In genomic region chr3:101635954-101636798, GRCh38 we compare ENCODE assay signal across 9 cellular contexts. TPM values are rescaled to one million over a fixed set of nuclear protein-coding genes. Genes with fewer than 3 reads are reported as not detected.
DNase-seq lines count a peak whose midpoint lies in the region; ATAC-seq, FAIRE-seq and TF ChIP-seq lines count a peak whose summit lies in the region.
"Had no signal": no experiment of that assay in that cellular context is flagged by ENCODE, and none has a peak within 500 bp of the region (broad histone marks: within the 10 kb centered on the region; RNA-seq: fewer than 3 reads in every experiment).

No MANE protein-coding gene starts in this region.

- no peaks in the 10 kb centered on the region for H3K27me3 ChIP-seq in CD4-positive, CD25-positive, alpha-beta regulatory T cell (ENCODE audit: control insufficient read depth, insufficient read depth, low read length)

- H3K4me2 ChIP-seq in OCI-LY7 (ENCODE audit: low read length), result no peak overlapping the region

- H3K27me3 Mint-ChIP-seq in CD4-positive, CD25-positive, alpha-beta regulatory T cell, result no peaks in the 10 kb centered on the region

- CTCF ChIA-PET in OCI-LY7 (lab: Charles Lee; ENCODE audit: unreplicated experiment), result no interaction called here

- H3K79me2 ChIP-seq in OCI-LY7 (ENCODE audit: insufficient read depth, low read depth, low read length), result no peaks in the 10 kb centered on the region

- H3K27ac Mint-ChIP-seq in CD4-positive, CD25-positive, alpha-beta regulatory T cell, result peak overlapping the region in 2 of 3 donors; percentile 20 to 54
- H3K27ac Mint-ChIP-seq: T-helper 1 cell treated with Interleukin-12 subunit alpha and Interleukin-12 subunit beta and Interleukin-4 antibody, amounts not matched to agents 30 μg/mL and 1 μg/mL, for 36 hours had no signal

- POLR2A ChIA-PET in OCI-LY7 (lab: Charles Lee), result interaction anchor here (0.6 kb wide), 1 partner anchor 17 kb away, joined by 3 read pairs; no protein-coding TSS in a partner anchor

- FAIRE-seq in GM19239 (lab: Jason Lieb, UNC), result peak; percentile 8
- FAIRE-seq in urothelium cell line (lab: Jason Lieb, UNC), result no peak

- no peaks in the 10 kb centered on the region for H3K4me1 ChIP-seq in CD4-positive, CD25-positive, alpha-beta regulatory T cell (ENCODE audit: control insufficient read depth, insufficient read depth, low read length, poor library complexity, severe bottlenecking)
- H3K4me1 ChIP-seq in OCI-LY7 (ENCODE audit: insufficient read depth, low read length, poor library complexity, severe bottlenecking), result no peaks in the 10 kb centered on the region

- H3K4me3 ChIP-seq in CD4-positive, CD25-positive, alpha-beta regulatory T cell (ENCODE audit: low read depth, low read length), result no peak overlapping the region
- H3K4me3 ChIP-seq in OCI-LY7 (ENCODE audit: low read depth, low read length, poor library complexity, severe bottlenecking) (no peak overlapping the region), fibroblast of villous mesenchyme (ENCODE audit: low read depth, low read length) (peak overlapping the region; percentile 12)

- H3K9me3 ChIP-seq in CD4-positive, CD25-positive, alpha-beta regulatory T cell (ENCODE audit: control insufficient read depth in 2 of 2, low read length in 2 of 2), result no peaks in the 10 kb centered on the region
- no peaks in the 10 kb centered on the region for H3K9me3 ChIP-seq in OCI-LY7 (ENCODE audit: low read length)

- peak overlapping the region; percentile 8; the same call in 1 of the 2 replicates for H2AFZ ChIP-seq in OCI-LY7 (ENCODE audit: low read length)

- BruUV-seq in OCI-LY7 (replicated peaks; lab: Mats Ljungman, UMichigan), result no TSS peak

- peaks cover 0 to 2% (median 0%) of the 10 kb centered on the region in 7 donors for H3K9me3 Mint-ChIP-seq in CD4-positive, CD25-positive, alpha-beta regulatory T cell
- H3K9me3 Mint-ChIP-seq: T-helper 1 cell treated with Interleukin-12 subunit alpha and Interleukin-12 subunit beta and Interleukin-4 antibody, amounts not matched to agents 30 μg/mL and 1 μg/mL, for 36 hours had no signal

- peak; percentile 78 to 80 for ATAC-seq in CD4-positive, CD25-positive, alpha-beta regulatory T cell (ENCODE audit: low read depth in 2 of 2)
- ATAC-seq in HG03280 (IDR thresholded peaks at IDR 0.05; ENCODE audit: unreplicated experiment), result peak; percentile 97

- DNase-seq in CD4-positive, CD25-positive, alpha-beta regulatory T cell, result peak; percentile 29 to 67 (median 63)
- DNase-seq in GM19239 (ENCODE audit: insufficient read length, low spot score), result peak; percentile 32
- DNase-seq in OCI-LY7 (ENCODE audit: low spot score), result peak; percentile 73
- peak; percentile 54 for DNase-seq in activated T-cell treated with anti-CD3 and anti-CD28 coated beads for 4 hours
- DNase-seq in fibroblast of villous mesenchyme (ENCODE audit: low read depth), result peak; percentile 53
- DNase-seq in pons (ENCODE audit: low spot score), result peak; percentile 38
- DNase-seq in urothelium cell line (ENCODE audit: low spot score), result peak; percentile 66

- intact Hi-C loops in OCI-LY7 (cut with micrococcal nuclease; ENCODE audit: unreplicated experiment), result loop anchor here (1.0 to 10.0 kb wide), 2 partner anchors 63 to 561 kb away; no protein-coding TSS in a partner anchor

- H3K9me2 ChIP-seq in OCI-LY7 (ENCODE audit: insufficient read depth, low read length), result no peaks in the 10 kb centered on the region

- H3K4me3 Mint-ChIP-seq in CD4-positive, CD25-positive, alpha-beta regulatory T cell, result no peak overlapping the region
- H3K4me3 Mint-ChIP-seq: T-helper 1 cell treated with Interleukin-12 subunit alpha and Interleukin-12 subunit beta and Interleukin-4 antibody, amounts not matched to agents 30 μg/mL and 1 μg/mL, for 36 hours had no signal

- peaks cover 0 to 5% (median 3%) of the 10 kb centered on the region in 4 donors for H3K4me1 Mint-ChIP-seq in CD4-positive, CD25-positive, alpha-beta regulatory T cell

- no peak overlapping the region for H3K27ac ChIP-seq in CD4-positive, CD25-positive, alpha-beta regulatory T cell (ENCODE audit: insufficient read depth, low read length, poor library complexity, severe bottlenecking)
- no peak overlapping the region for H3K27ac ChIP-seq in OCI-LY7 (ENCODE audit: low read depth, low read length, poor library complexity, severe bottlenecking)

- TF ChIP-seq CTCF in OCI-LY7 (conservative IDR thresholded peaks at IDR 0.05; ENCODE audit: low read length) (peak; percentile 90), fibroblast of villous mesenchyme (IDR thresholded peaks at IDR 0.05; ENCODE audit: insufficient read depth, low read depth, low read length) (peak; percentile 79)

- no peaks in the 10 kb centered on the region for H3K36me3 ChIP-seq in CD4-positive, CD25-positive, alpha-beta regulatory T cell (ENCODE audit: control insufficient read depth, insufficient read depth, low read length)
- no peaks in the 10 kb centered on the region for H3K36me3 ChIP-seq in OCI-LY7 (ENCODE audit: insufficient read depth, low read length)

- no peaks in the 10 kb centered on the region for H3K36me3 Mint-ChIP-seq in CD4-positive, CD25-positive, alpha-beta regulatory T cell

- no peaks in the 10 kb centered on the region for H4K20me1 ChIP-seq in OCI-LY7 (ENCODE audit: insufficient read depth, low read length)

RNA-seq across cellular contexts. Expression of gene ZBTB11, which starts 40.8 kb away (rescaled TPM):
- 75.1 TPM for total RNA-seq in CD4-positive, CD25-positive, alpha-beta regulatory T cell
- polyA plus RNA-seq in CD4-positive, CD25-positive, alpha-beta regulatory T cell, result 10 to 100 TPM in 2 of 4 donors, 1 to 10 TPM in 2; 9.0 to 14.2 (median 10.7) TPM
- total RNA-seq in OCI-LY7 (2014; rRNA removed; shearing (Covaris generic)), result 21.8 and 26.8 TPM in 2 replicates
- total RNA-seq in OCI-LY7 (2022) (21.5 and 24.4 TPM in 2 replicates), fibroblast of villous mesenchyme (20.9 and 33.2 TPM in 2 replicates)

RNA-seq across cellular contexts. Expression of gene RPL24, which starts 50.3 kb away (rescaled TPM):
- 1,148 TPM for total RNA-seq in CD4-positive, CD25-positive, alpha-beta regulatory T cell
- 1,000 to 10,000 TPM in 3 of 4 donors, 100 to 1,000 TPM in 1; 939 to 1,307 (median 1,200) TPM for polyA plus RNA-seq in CD4-positive, CD25-positive, alpha-beta regulatory T cell
- 2,111 and 2,631 TPM in 2 replicates for total RNA-seq in OCI-LY7 (2014; rRNA removed; shearing (Covaris generic))
- total RNA-seq in OCI-LY7 (2022) (1,335 and 1,380 TPM in 2 replicates), fibroblast of villous mesenchyme (1,523 and 2,114 TPM in 2 replicates)
